In genomic region chr3:101803152-101803782, GRCh38 we compare ENCODE assay signal across 8 cellular contexts. TPM values are rescaled to one million over a fixed set of nuclear protein-coding genes. Genes with fewer than 3 reads are reported as not detected.
DNase-seq lines count a peak whose midpoint lies in the region; ATAC-seq and TF ChIP-seq lines count a peak whose summit lies in the region.

No MANE protein-coding gene starts in this region.

- no peaks in the 10 kb centered on the region for H3K9me3 Mint-ChIP-seq in activated CD8-positive, alpha-beta T cell treated with anti-CD3 and anti-CD28 coated beads for 36 hours

- peaks cover 0 to 6% (median 0%) of the 10 kb centered on the region in 3 donors for H3K4me1 ChIP-seq in esophagus squamous epithelium

- peaks cover 35% of the 10 kb centered on the region for H3K4me1 Mint-ChIP-seq in activated CD8-positive, alpha-beta T cell treated with anti-CD3 and anti-CD28 coated beads for 36 hours (ENCODE audit: low read depth)

- no peaks in the 10 kb centered on the region for H4K20me1 ChIP-seq in neural cell (ENCODE audit: insufficient read depth)

- no peak overlapping the region for H3K9ac ChIP-seq in neural cell (ENCODE audit: low read length)

- H3K36me3 Mint-ChIP-seq in activated CD8-positive, alpha-beta T cell treated with anti-CD3 and anti-CD28 coated beads for 36 hours (ENCODE audit: low read depth): peaks cover 37% of the 10 kb centered on the region

- TF ChIP-seq CTCF in activated CD8-positive, alpha-beta T cell treated with anti-CD3 and anti-CD28 coated beads for 36 hours (IDR thresholded peaks at IDR 0.05): peak; percentile 88
- TF ChIP-seq CTCF in esophagus squamous epithelium (IDR thresholded peaks at IDR 0.05): peak; percentile 58 to 87 (median 79)
- TF ChIP-seq CTCF in neural cell (IDR thresholded peaks at IDR 0.05; ENCODE audit: poor library complexity, severe bottlenecking): peak; percentile 80

- H3F3A ChIP-seq in neural cell (ENCODE audit: insufficient read depth, low read length, poor library complexity, severe bottlenecking): no peaks in the 10 kb centered on the region

- CTCF ChIA-PET in activated CD8-positive, alpha-beta T cell treated with anti-CD3 and anti-CD28 coated beads for 36 hours (lab: Charles Lee): interaction anchor here (0.6 to 15.5 kb wide), 47 partner anchors 9 to 741 kb away, joined by 3 to 302 read pairs (median 4); partner anchors contain the start of genes NFKBIZ, NXPE3 and RPL24

- TF ChIP-seq POLR2A in esophagus squamous epithelium (IDR thresholded peaks at IDR 0.05): no peak

- H3K79me2 ChIP-seq in neural cell (replicated peaks; ENCODE audit: insufficient read depth, low read length): no peaks in the 10 kb centered on the region

- peak; percentile 82 for DNase-seq in ELR (ENCODE audit: low read depth)
- DNase-seq in NCI-H774 (lab: John Stamatoyannopoulos, UW): peak; percentile 11
- DNase-seq in activated CD8-positive, alpha-beta T cell treated with anti-CD3 and anti-CD28 coated beads for 36 hours: peak; percentile 68
- no peak for DNase-seq in esophagus squamous epithelium (lab: John Stamatoyannopoulos, UW)
- no peak for DNase-seq in GM19238 (ENCODE audit: insufficient read length, low spot score)

- H3K4me3 Mint-ChIP-seq in activated CD8-positive, alpha-beta T cell treated with anti-CD3 and anti-CD28 coated beads for 36 hours: no peak overlapping the region

- H3K27me3 Mint-ChIP-seq in activated CD8-positive, alpha-beta T cell treated with anti-CD3 and anti-CD28 coated beads for 36 hours: no peaks in the 10 kb centered on the region

- TF ChIP-seq EP300 in neural cell (conservative IDR thresholded peaks at IDR 0.05; ENCODE audit: poor library complexity, severe bottlenecking): no peak

- H3K27me3 ChIP-seq in esophagus squamous epithelium: no peaks in the 10 kb centered on the region
- no peaks in the 10 kb centered on the region for H3K27me3 ChIP-seq in neural cell (ENCODE audit: insufficient read depth, low read depth, low read length)

- no peak overlapping the region for H3K27ac Mint-ChIP-seq in activated CD8-positive, alpha-beta T cell treated with anti-CD3 and anti-CD28 coated beads for 36 hours

- H3K9me2 ChIP-seq in neural cell (ENCODE audit: insufficient read depth, low read length): no peaks in the 10 kb centered on the region

- H3K36me3 ChIP-seq in esophagus squamous epithelium (peaks cover 0 to 26% (median 6%) of the 10 kb centered on the region in 3 donors), neural cell (ENCODE audit: insufficient read depth, low read length) (peaks cover 6% of the 10 kb centered on the region)

- H3K27ac ChIP-seq in esophagus squamous epithelium: no peak overlapping the region
- H3K27ac ChIP-seq in neural cell (ENCODE audit: low read length): no peak overlapping the region

- peak; percentile 96 for ATAC-seq in GM21447 (IDR thresholded peaks at IDR 0.05; ENCODE audit: unreplicated experiment)
- ATAC-seq in HG03575 (IDR thresholded peaks at IDR 0.05; ENCODE audit: extremely low read depth, insufficient number of reproducible peaks, low FRiP score, unreplicated experiment): peak; percentile 84
- ATAC-seq in activated CD8-positive, alpha-beta T cell treated with anti-CD3 and anti-CD28 coated beads for 36 hours: peak; percentile 99

- TF ChIP-seq RAD21 in neural cell (conservative IDR thresholded peaks at IDR 0.05): peak; percentile 74

- H3K9me3 ChIP-seq in esophagus squamous epithelium (no peaks in the 10 kb centered on the region), neural cell (ENCODE audit: low read length) (no peaks in the 10 kb centered on the region)

- intact Hi-C loops in activated CD8-positive, alpha-beta T cell treated with anti-CD3 and anti-CD28 coated beads for 36 hours (cut with micrococcal nuclease): no loop called here
- intact Hi-C loops in esophagus squamous epithelium (cut with DNase I): no loop called here

- 74 to 75% methylated on average over 9 of the region's 9 CpGs for WGBS in esophagus squamous epithelium, 2 donors

- H3K4me3 ChIP-seq in esophagus squamous epithelium (no peak overlapping the region), neural cell (ENCODE audit: low read length) (no peak overlapping the region)

- H3K4me2 ChIP-seq in neural cell (ENCODE audit: low read length): no peak overlapping the region

- POLR2A ChIA-PET in activated CD8-positive, alpha-beta T cell treated with anti-CD3 and anti-CD28 coated beads for 36 hours (lab: Charles Lee): interaction anchor here (0.7 to 1.8 kb wide), 4 partner anchors 14 to 101 kb away, joined by 3 to 6 read pairs (median 4); no protein-coding TSS in a partner anchor

- H2AFZ ChIP-seq in neural cell (ENCODE audit: low read depth, low read length): no peak overlapping the region

TF ChIP-seq in neural cell, 6 proteins besides CTCF, POLR2A, EP300 and RAD21:
- TF ChIP-seq SMC3 (conservative IDR thresholded peaks at IDR 0.05; ENCODE audit: poor library complexity) (peak; percentile 82), EZH2 (IDR thresholded peaks at IDR 0.05; ENCODE audit: borderline replicate concordance, insufficient read depth, low read length, poor library complexity, severe bottlenecking) (no peak)

RNA-seq across cellular contexts. Expression of gene NXPE3, which starts 24.3 kb away (rescaled TPM):
- total RNA-seq in activated CD8-positive, alpha-beta T cell treated with anti-CD3 and anti-CD28 coated beads for 36 hours: 10 to 100 TPM; 20.9 to 21.6 TPM
- total RNA-seq in esophagus squamous epithelium: 1 to 10 TPM; 1.1 to 6.5 (median 2.5) TPM
- 6.6 and 7.9 TPM in 2 replicates for polyA plus RNA-seq in neural cell
- polyA minus RNA-seq in neural cell: 18.3 and 20.0 TPM in 2 replicates

RNA-seq across cellular contexts. Expression of gene NFKBIZ, which starts 46.0 kb away (rescaled TPM):
- 10 to 100 TPM; 62.1 to 70.6 TPM for total RNA-seq in activated CD8-positive, alpha-beta T cell treated with anti-CD3 and anti-CD28 coated beads for 36 hours
- 100 to 1,000 TPM in 1 of 4 donors, 10 to 100 TPM in 3; 19.2 to 108 (median 35.4) TPM for total RNA-seq in esophagus squamous epithelium
- polyA plus RNA-seq in neural cell: 0.84 and 1.8 TPM in 2 replicates
- polyA minus RNA-seq in neural cell: 1.2 and 1.7 TPM in 2 replicates

Comparison
In these comparisons a context has a peak if more than half of its experiments do, and no peak if none do; other contexts are left out.
1. DNase-seq: peak in ELR (single experiment), NCI-H774 (single experiment) and activated CD8-positive, alpha-beta T cell treated with anti-CD3 and anti-CD28 coated beads for 36 hours (single experiment); none in esophagus squamous epithelium (single experiment) and GM19238 (single experiment).
2. Peak in every context shown above with its lines, with median percentiles within 50 percentile points of each other: ATAC-seq and CTCF ChIP-seq.